In genomic region chr15:56918046-56918906, GRCh38 we compare ENCODE assay signal across 8 cellular contexts. TPM values are rescaled to one million over a fixed set of nuclear protein-coding genes. Genes with fewer than 3 reads are reported as not detected.
DNase-seq lines count a peak whose midpoint lies in the region; ATAC-seq and TF ChIP-seq lines count a peak whose summit lies in the region.

Gene TCF12 (plus strand): TSS chr15:56918644. CDS start chr15:56919914, 1,270 bp downstream.

- H3K27me3 Mint-ChIP-seq in activated T-helper 1 cell treated with anti-CD3 and anti-CD28 coated beads, Interleukin-12 subunit alpha, Interleukin-12 subunit beta, Interleukin-2, Interleukin-4 antibody, amounts not matched to agents 30 ng/mL and 10 ng/mL and 1 ng/mL, durations not matched to agents 14 hours and 24 hours and 36 hours (ENCODE audit: insufficient read depth): no peaks in the 10 kb centered on the region
- no peaks in the 10 kb centered on the region for H3K27me3 Mint-ChIP-seq in naive thymus-derived CD8-positive, alpha-beta T cell

- intact Hi-C loops in activated T-helper 1 cell treated with anti-CD3 and anti-CD28 coated beads, Interleukin-12 subunit alpha, Interleukin-12 subunit beta, Interleukin-2, Interleukin-4 antibody, amounts not matched to agents 30 ng/mL and 10 ng/mL and 1 ng/mL, durations not matched to agents 14 hours and 24 hours and 36 hours (cut with micrococcal nuclease): loop anchor here (1.0 to 10.0 kb wide), 8 partner anchors 31 to 673 kb away; partner anchors contain the start of gene RFX7

- H3K27ac ChIP-seq in fibroblast of lung (ENCODE audit: insufficient read depth, low read length): peak within 1 kb of the TSS; percentile 83

- H3K27me3 ChIP-seq in fibroblast of lung (ENCODE audit: control insufficient read depth, insufficient read depth, low read length): no peaks in the 10 kb centered on the region

- H2AFZ ChIP-seq in fibroblast of lung (ENCODE audit: low read length): peak within 1 kb of the TSS; percentile 98

- H3K9ac ChIP-seq in fibroblast of lung (ENCODE audit: insufficient read depth, low read length): peak within 1 kb of the TSS; percentile 84

- H3K4me1 ChIP-seq in fibroblast of lung (ENCODE audit: control insufficient read depth, extremely low read depth, insufficient read depth, low read length): peaks cover 11% of the 10 kb centered on the region

- H3K27ac Mint-ChIP-seq in activated T-helper 1 cell treated with anti-CD3 and anti-CD28 coated beads, Interleukin-12 subunit alpha, Interleukin-12 subunit beta, Interleukin-2, Interleukin-4 antibody, amounts not matched to agents 30 ng/mL and 10 ng/mL and 1 ng/mL, durations not matched to agents 14 hours and 24 hours and 36 hours: peak within 1 kb of the TSS; percentile 63
- H3K27ac Mint-ChIP-seq in naive thymus-derived CD8-positive, alpha-beta T cell: peak within 1 kb of the TSS; percentile 61 to 95 (median 88)

- H3K36me3 Mint-ChIP-seq in activated T-helper 1 cell treated with anti-CD3 and anti-CD28 coated beads, Interleukin-12 subunit alpha, Interleukin-12 subunit beta, Interleukin-2, Interleukin-4 antibody, amounts not matched to agents 30 ng/mL and 10 ng/mL and 1 ng/mL, durations not matched to agents 14 hours and 24 hours and 36 hours (ENCODE audit: low read depth): peaks cover 20% of the 10 kb centered on the region
- H3K36me3 Mint-ChIP-seq in naive thymus-derived CD8-positive, alpha-beta T cell: peaks cover 0 to 13% (median 0%) of the 10 kb centered on the region in 3 donors

- H3K9me3 Mint-ChIP-seq in activated T-helper 1 cell treated with anti-CD3 and anti-CD28 coated beads, Interleukin-12 subunit alpha, Interleukin-12 subunit beta, Interleukin-2, Interleukin-4 antibody, amounts not matched to agents 30 ng/mL and 10 ng/mL and 1 ng/mL, durations not matched to agents 14 hours and 24 hours and 36 hours: no peaks in the 10 kb centered on the region
- H3K9me3 Mint-ChIP-seq in naive thymus-derived CD8-positive, alpha-beta T cell: no peaks in the 10 kb centered on the region

- H4K20me1 ChIP-seq in fibroblast of lung (ENCODE audit: control insufficient read depth, extremely low read depth, insufficient read depth, low read length): no peaks in the 10 kb centered on the region

- H3K4me1 Mint-ChIP-seq in activated T-helper 1 cell treated with anti-CD3 and anti-CD28 coated beads, Interleukin-12 subunit alpha, Interleukin-12 subunit beta, Interleukin-2, Interleukin-4 antibody, amounts not matched to agents 30 ng/mL and 10 ng/mL and 1 ng/mL, durations not matched to agents 14 hours and 24 hours and 36 hours (ENCODE audit: low read depth): peaks cover 39% of the 10 kb centered on the region
- peaks cover 12 to 43% (median 40%) of the 10 kb centered on the region in 4 donors for H3K4me1 Mint-ChIP-seq in naive thymus-derived CD8-positive, alpha-beta T cell

- H3K9me3 ChIP-seq in fibroblast of lung (ENCODE audit: control insufficient read depth, insufficient read depth, low read depth, low read length): no peaks in the 10 kb centered on the region

- peak; percentile 31 to 39 for TF ChIP-seq CTCF in fibroblast of lung (conservative IDR thresholded peaks at IDR 0.05 in 1 of 2, IDR thresholded peaks at IDR 0.05 in 1 of 2; ENCODE audit: low read depth in 1 of 2, low read length in 2 of 2)

- DNase-seq in Daoy (ENCODE audit: low read depth) (peak; percentile 94), Kasumi-1 (lab: John Stamatoyannopoulos, UW) (peak; percentile 87), RKO (ENCODE audit: low spot score) (peak; percentile 89), fibroblast of lung (ENCODE audit: low read depth in 2 of 2) (peak; percentile 97 to 98)
- peak; percentile 87 for DNase-seq in activated T-helper 1 cell treated with anti-CD3 and anti-CD28 coated beads, Interleukin-12 subunit alpha, Interleukin-12 subunit beta, Interleukin-2, Interleukin-4 antibody, amounts not matched to agents 30 ng/mL and 10 ng/mL and 1 ng/mL, durations not matched to agents 14 hours and 24 hours and 36 hours (ENCODE audit: low spot score)
- DNase-seq in naive thymus-derived CD8-positive, alpha-beta T cell: peak; percentile 78 to 96 (median 89)
- DNase-seq in stimulated activated naive CD4-positive, alpha-beta T cell (lab: John Stamatoyannopoulos, UW): peak; percentile 80 to 98 (median 88)

- H3K4me3 Mint-ChIP-seq in activated T-helper 1 cell treated with anti-CD3 and anti-CD28 coated beads, Interleukin-12 subunit alpha, Interleukin-12 subunit beta, Interleukin-2, Interleukin-4 antibody, amounts not matched to agents 30 ng/mL and 10 ng/mL and 1 ng/mL, durations not matched to agents 14 hours and 24 hours and 36 hours: peak within 1 kb of the TSS; percentile 82
- peak within 1 kb of the TSS; percentile 83 to 96 (median 89) for H3K4me3 Mint-ChIP-seq in naive thymus-derived CD8-positive, alpha-beta T cell

- H3K4me2 ChIP-seq in fibroblast of lung (ENCODE audit: extremely low read depth, insufficient read depth, low read length): peak within 1 kb of the TSS; percentile 95

- H3K36me3 ChIP-seq in fibroblast of lung (ENCODE audit: control insufficient read depth, insufficient read depth, low read length): no peaks in the 10 kb centered on the region

- POLR2A ChIA-PET in naive thymus-derived CD8-positive, alpha-beta T cell (lab: Charles Lee): interaction anchor here (0.7 to 3.0 kb wide), 12 partner anchors 9 to 674 kb away, joined by 3 to 44 read pairs (median 5); no protein-coding TSS in a partner anchor

- ATAC-seq in GM21825 (IDR thresholded peaks at IDR 0.05; ENCODE audit: unreplicated experiment): peak; percentile 73
- peak; percentile 69 to 76 for ATAC-seq in naive thymus-derived CD8-positive, alpha-beta T cell

- peak within 1 kb of the TSS; percentile 72 to 87 (median 74) for H3K4me3 ChIP-seq in fibroblast of lung (replicated peaks in 1 of 4; ENCODE audit: control extremely low read depth in 1 of 4, insufficient read depth in 1 of 4, low read depth in 3 of 4, low read length in 4 of 4)

- H3K79me2 ChIP-seq in fibroblast of lung (ENCODE audit: control insufficient read depth, insufficient read depth, low read length): peaks cover 43% of the 10 kb centered on the region

RNA-seq across cellular contexts. Expression of gene TCF12, which starts in this region (rescaled TPM):
- total RNA-seq in Daoy (2014; rRNA removed; shearing (Covaris generic)): 44.4 and 200 TPM in 2 replicates
- 85.7 and 89.2 TPM in 2 replicates for total RNA-seq in activated T-helper 1 cell treated with anti-CD3 and anti-CD28 coated beads, Interleukin-12 subunit alpha, Interleukin-12 subunit beta, Interleukin-2, Interleukin-4 antibody, amounts not matched to agents 30 ng/mL and 10 ng/mL and 1 ng/mL, durations not matched to agents 14 hours and 24 hours and 36 hours
- 125 and 232 TPM in 2 replicates for total RNA-seq in fibroblast of lung
- 105 and 309 TPM in 2 replicates for polyA plus RNA-seq in fibroblast of lung
- polyA plus RNA-seq in fibroblast of lung (2012): 50.2 and 134 TPM in 2 replicates
- 224 and 457 TPM in 2 replicates for polyA minus RNA-seq in fibroblast of lung (ENCODE audit: low replicate concordance)
- total RNA-seq in naive thymus-derived CD8-positive, alpha-beta T cell: 10 to 100 TPM; 73.6 to 77.3 TPM
- polyA plus RNA-seq in naive thymus-derived CD8-positive, alpha-beta T cell: 10 to 100 TPM; 43.2 to 54.3 (median 44.8) TPM

Comparison
In these comparisons a context has a peak if more than half of its experiments do, and no peak if none do; other contexts are left out.
1. Peak in every context shown above with its lines: DNase-seq, ATAC-seq, H3K4me3 ChIP-seq and H3K27ac ChIP-seq.